In genomic region chr13:69094485-69094884, GRCh38 we compare ENCODE assay signal across 6 cellular contexts.
"Had no signal": no experiment of that assay in that cellular context is flagged by ENCODE, and none has a peak within 500 bp of the region (broad histone marks: within the 10 kb centered on the region; RNA-seq: fewer than 3 reads in every experiment).

No MANE protein-coding gene starts in this region.

- H3K27ac ChIP-seq: GM23248 had no signal

- FAIRE-seq: HTR-8/SVneo had no signal

- H3K4me3 ChIP-seq: GM23248 had no signal

- DNase-seq: GM23248, GOT3, H9, HCEC 1CT, IMR-90 had no signal
